ENCODE assay signal across 8 cellular contexts in genomic region chr20:1895674-1896496, GRCh38. TPM values are rescaled to one million over a fixed set of nuclear protein-coding genes. Genes with fewer than 3 reads are reported as not detected.
DNase-seq lines count a peak whose midpoint lies in the region; ATAC-seq and TF ChIP-seq lines count a peak whose summit lies in the region.

No MANE protein-coding gene starts in this region.

- CTCF ChIA-PET in Panc1 (lab: Charles Lee), result no interaction called here

- DNase-seq in G401 (ENCODE audit: low spot score), result peak; percentile 71
- no peak for DNase-seq in Panc1 (ENCODE audit: low read depth, low spot score)
- DNase-seq in fibroblast of lung (ENCODE audit: low read depth in 2 of 2), result peak in 1 of 2 donors; percentile 30
- DNase-seq in NCI-H1105 treated with DMSO at 0.1 percent for 48 hours (lab: John Stamatoyannopoulos, UW), result no peak
- no peak for DNase-seq in dedifferentiated amniotic fluid mesenchymal stem cell (ENCODE audit: extremely low spot score)
- DNase-seq in central memory CD4-positive, alpha-beta T cell, result no peak

- POLR2A ChIA-PET in Panc1 (lab: Charles Lee), result no interaction called here

- H3F3A ChIP-seq in neural cell (ENCODE audit: insufficient read depth, low read length, poor library complexity, severe bottlenecking), result no peaks in the 10 kb centered on the region

- no peaks in the 10 kb centered on the region for H3K9me2 ChIP-seq in neural cell (ENCODE audit: insufficient read depth, low read length)

- H3K27ac ChIP-seq in Panc1 (ENCODE audit: low read length) (no peak overlapping the region), fibroblast of lung (ENCODE audit: insufficient read depth, low read length) (peak overlapping the region; percentile 73), neural cell (ENCODE audit: low read length) (no peak overlapping the region)

- no peak for TF ChIP-seq EP300 in neural cell (conservative IDR thresholded peaks at IDR 0.05; ENCODE audit: poor library complexity, severe bottlenecking)

- TF ChIP-seq CTCF in Panc1 (IDR thresholded peaks at IDR 0.05) (no peak), fibroblast of lung (conservative IDR thresholded peaks at IDR 0.05 in 1 of 2, IDR thresholded peaks at IDR 0.05 in 1 of 2; ENCODE audit: low read depth in 1 of 2, low read length in 2 of 2) (no peak), neural cell (IDR thresholded peaks at IDR 0.05; ENCODE audit: poor library complexity, severe bottlenecking) (no peak)

- H3K9ac ChIP-seq in fibroblast of lung (ENCODE audit: insufficient read depth, low read length) (peak overlapping the region; percentile 66), neural cell (ENCODE audit: low read length) (peak overlapping the region; percentile 72)

- TF ChIP-seq RAD21 in neural cell (conservative IDR thresholded peaks at IDR 0.05), result no peak

- H3K4me1 ChIP-seq in Panc1 (ENCODE audit: control insufficient read depth, insufficient read depth, low read length) (no peaks in the 10 kb centered on the region; the same call in 1 of the 2 replicates), fibroblast of lung (ENCODE audit: control insufficient read depth, extremely low read depth, insufficient read depth, low read length) (peaks cover 2% of the 10 kb centered on the region)

- H3K36me3 ChIP-seq in Panc1 (ENCODE audit: control insufficient read depth, insufficient read depth, low read length) (no peaks in the 10 kb centered on the region), fibroblast of lung (ENCODE audit: control insufficient read depth, insufficient read depth, low read length) (peaks cover 1% of the 10 kb centered on the region), neural cell (ENCODE audit: insufficient read depth, low read length) (no peaks in the 10 kb centered on the region)

- H3K9me3 ChIP-seq in Panc1 (ENCODE audit: control insufficient read depth, insufficient read depth, low read depth, low read length), result no peaks in the 10 kb centered on the region
- no peaks in the 10 kb centered on the region for H3K9me3 ChIP-seq in fibroblast of lung (ENCODE audit: control insufficient read depth, insufficient read depth, low read depth, low read length)
- H3K9me3 ChIP-seq in neural cell (ENCODE audit: low read length), result no peaks in the 10 kb centered on the region

- H3K4me3 ChIP-seq in Panc1 (ENCODE audit: low read depth in 2 of 2, low read length in 2 of 2) (peak overlapping the region; percentile 23 to 50; a peak in 2 of 4 replicates), fibroblast of lung (replicated peaks in 1 of 4; ENCODE audit: control extremely low read depth in 1 of 4, insufficient read depth in 1 of 4, low read depth in 3 of 4, low read length in 4 of 4) (peak overlapping the region; percentile 65 to 96 (median 86)), neural cell (ENCODE audit: low read length) (peak overlapping the region; percentile 67)

- no peaks in the 10 kb centered on the region for H4K20me1 ChIP-seq in fibroblast of lung (ENCODE audit: control insufficient read depth, extremely low read depth, insufficient read depth, low read length)
- no peaks in the 10 kb centered on the region for H4K20me1 ChIP-seq in neural cell (ENCODE audit: insufficient read depth)

- no TSS peak for BruUV-seq in Panc1 (replicated peaks; lab: Mats Ljungman, UMichigan)

- H3K4me2 ChIP-seq in fibroblast of lung (ENCODE audit: extremely low read depth, insufficient read depth, low read length), result peak overlapping the region; percentile 82
- peak overlapping the region; percentile 26 for H3K4me2 ChIP-seq in neural cell (ENCODE audit: low read length)

- intact Hi-C loops in Panc1 (cut with micrococcal nuclease; ENCODE audit: unreplicated experiment), result no loop called here

- in situ Hi-C loops in G401 (cut with HindIII; ENCODE audit: low sequenced_read_pairs), result no loop called here
- in situ Hi-C loops in Panc1 (cut with HindIII; ENCODE audit: low pct_unique_long_range_greater_than_20kb, low sequenced_read_pairs), result no loop called here

- H2AFZ ChIP-seq in fibroblast of lung (ENCODE audit: low read length), result peak overlapping the region; percentile 50
- H2AFZ ChIP-seq in neural cell (ENCODE audit: low read depth, low read length), result no peak overlapping the region

- peaks cover 50% of the 10 kb centered on the region for H3K79me2 ChIP-seq in fibroblast of lung (ENCODE audit: control insufficient read depth, insufficient read depth, low read length)
- H3K79me2 ChIP-seq in neural cell (replicated peaks; ENCODE audit: insufficient read depth, low read length), result no peaks in the 10 kb centered on the region

- H3K27me3 ChIP-seq in Panc1 (ENCODE audit: control insufficient read depth, insufficient read depth, low read length) (peaks cover 2% of the 10 kb centered on the region; the same call in 1 of the 2 replicates), fibroblast of lung (ENCODE audit: control insufficient read depth, insufficient read depth, low read length) (no peaks in the 10 kb centered on the region), neural cell (ENCODE audit: insufficient read depth, low read depth, low read length) (peaks cover 5% of the 10 kb centered on the region)

- ATAC-seq in Panc1 (no peak; the same call in 1 of the 2 replicates), HG03135 (IDR thresholded peaks at IDR 0.05; ENCODE audit: unreplicated experiment) (no peak)

TF ChIP-seq in neural cell, 6 proteins besides CTCF, POLR2A, EP300 and RAD21:
- TF ChIP-seq SMC3 (conservative IDR thresholded peaks at IDR 0.05; ENCODE audit: poor library complexity) (peak; percentile 14), TAF1 (IDR thresholded peaks at IDR 0.05; ENCODE audit: low read depth) (no peak)

RNA-seq across cellular contexts. Expression of gene SIRPA, which starts 0.7 kb away (rescaled TPM):
- total RNA-seq in G401 (2014; rRNA removed; shearing (Covaris generic)), result 14.7 and 16.7 TPM in 2 replicates
- total RNA-seq in Panc1 (2021; ENCODE audit: unreplicated experiment), result 2.4 TPM
- polyA plus RNA-seq in Panc1 (2012; ENCODE audit: insufficient read length), result 1.9 TPM
- 14.1 and 25.1 TPM in 2 replicates for total RNA-seq in fibroblast of lung
- 26.6 and 50.5 TPM in 2 replicates for polyA plus RNA-seq in fibroblast of lung
- polyA plus RNA-seq in fibroblast of lung (2012), result 35.2 and 60.9 TPM in 2 replicates
- polyA minus RNA-seq in fibroblast of lung (ENCODE audit: low replicate concordance), result 75.8 and 131 TPM in 2 replicates
- 6.7 and 8.0 TPM in 2 replicates for polyA plus RNA-seq in neural cell
- 6.8 and 8.2 TPM in 2 replicates for polyA minus RNA-seq in neural cell
